Comparison of ENCODE assay signal across 19 cellular contexts in the genomic region with DNA sequence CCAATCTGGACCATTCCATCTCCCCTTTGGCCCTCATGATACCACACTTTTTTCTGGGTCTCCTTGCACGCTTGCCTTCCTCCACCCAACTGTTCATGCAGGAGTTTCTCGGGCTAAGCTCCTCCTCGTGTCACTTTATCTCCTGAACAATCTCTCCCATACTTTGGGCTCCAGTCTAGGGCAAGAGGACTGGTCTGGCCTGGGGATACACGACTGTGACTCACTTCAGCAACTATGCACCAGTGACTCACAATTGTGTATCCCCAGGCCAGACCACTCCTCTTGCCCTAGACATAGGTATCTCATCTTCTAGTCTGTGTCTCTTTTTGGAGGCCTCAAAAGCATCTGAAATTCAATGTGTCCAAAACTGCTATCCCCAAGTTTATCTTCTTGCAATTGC.
DNase-seq lines count a peak whose midpoint lies in the region; ATAC-seq, FAIRE-seq and TF ChIP-seq lines count a peak whose summit lies in the region.
"Had no signal": no experiment of that assay in that cellular context is flagged by ENCODE, and none has a peak within 500 bp of the region (broad histone marks: within the 10 kb centered on the region; RNA-seq: fewer than 3 reads in every experiment).

No MANE protein-coding gene starts in this region.

- H3K4me1 ChIP-seq in keratinocyte (ENCODE audit: control insufficient read depth, extremely low read depth, insufficient read depth, low read length) = peaks cover 39% of the 10 kb centered on the region
- H3K4me1 ChIP-seq: uterus had no signal

- TF ChIP-seq CTCF in brain microvascular endothelial cell (IDR thresholded peaks at IDR 0.05; ENCODE audit: low read depth, low read length, missing control alignments) (no peak), keratinocyte (optimal IDR thresholded peaks at IDR 0.05 in 1 of 3, IDR thresholded peaks at IDR 0.05 in 1 of 3, conservative IDR thresholded peaks at IDR 0.05 in 1 of 3; ENCODE audit: extremely low read depth in 1 of 3, insufficient read depth in 2 of 3, low read length in 3 of 3) (no peak)

- H3K4me3 ChIP-seq in brain microvascular endothelial cell (ENCODE audit: low read depth, low read length) = no peak overlapping the region
- H3K4me3 ChIP-seq in keratinocyte (ENCODE audit: control insufficient read depth in 2 of 3, extremely low read depth in 1 of 3, insufficient read depth in 2 of 3, low read depth in 1 of 3, low read length in 3 of 3) = no peak overlapping the region
- H3K4me3 ChIP-seq: coronary artery, skin epidermis, uterus had no signal

- H3K27me3 ChIP-seq in brain microvascular endothelial cell (replicated peaks) (no peaks in the 10 kb centered on the region), keratinocyte (ENCODE audit: control insufficient read depth, extremely low read depth, insufficient read depth, low read length) (no peaks in the 10 kb centered on the region)
- H3K27me3 ChIP-seq: neutrophil, uterus had no signal

- H3K9me3 ChIP-seq in keratinocyte (ENCODE audit: control insufficient read depth, low read depth, low read length) = no peaks in the 10 kb centered on the region
- H3K9me3 ChIP-seq: neutrophil, uterus had no signal

- peak; percentile 99 for FAIRE-seq in keratinocyte (lab: Jason Lieb, UNC)

- H3K27ac ChIP-seq in brain microvascular endothelial cell = no peak overlapping the region
- H3K27ac ChIP-seq in keratinocyte (ENCODE audit: control insufficient read depth, insufficient read depth, low read length) = peak overlapping the region; percentile 25
- H3K27ac ChIP-seq: coronary artery, neutrophil, skin epidermis, uterus had no signal

- H4K20me1 ChIP-seq in keratinocyte (ENCODE audit: control insufficient read depth, extremely low read depth, insufficient read depth, low read length) = no peaks in the 10 kb centered on the region

- H3K9me1 ChIP-seq in keratinocyte (ENCODE audit: control insufficient read depth, extremely low read depth, insufficient read depth, low read length) = no peaks in the 10 kb centered on the region

- in situ Hi-C loops in brain microvascular endothelial cell (cut with HindIII; ENCODE audit: low pct_ligation_motif_present, low sequenced_read_pairs) = no loop called here

- H3K4me2 ChIP-seq in keratinocyte (ENCODE audit: control insufficient read depth, extremely low read depth, insufficient read depth, low read depth, low read length) = peak overlapping the region; percentile 43

- ATAC-seq in HG03354 (IDR thresholded peaks at IDR 0.05; ENCODE audit: poor library complexity, severe bottlenecking, unreplicated experiment) (no peak), GM18873 (IDR thresholded peaks at IDR 0.05; ENCODE audit: low FRiP score, unreplicated experiment) (no peak)
- ATAC-seq: activated CD4-positive, alpha-beta T cell treated with anti-CD3 and anti-CD28 coated beads for 36 hours; stimulated activated naive CD8-positive, alpha-beta T cell treated with anti-CD3 and anti-CD28 coated beads, Interleukin-15, Interleukin-2, amounts not matched to agents 100 U/mL and 50 U/mL, for 24 hours had no signal

- no peaks in the 10 kb centered on the region for H3K79me2 ChIP-seq in keratinocyte (ENCODE audit: control insufficient read depth, insufficient read depth, low read length)

- H2AFZ ChIP-seq in keratinocyte (ENCODE audit: control insufficient read depth, low read length) = peak overlapping the region; percentile 4

- dilution Hi-C loops in keratinocyte (cut with MboI; ENCODE audit: extremely low pct_ligation_motif_present, low sequenced_read_pairs) = no loop called here

- DNase-seq in AG08395 (ENCODE audit: low spot score) = peak; percentile 43
- peak; percentile 10 for DNase-seq in HS-5 (ENCODE audit: low read depth)
- peak; percentile 86 for DNase-seq in brain microvascular endothelial cell
- peak; percentile 92 for DNase-seq in keratinocyte (ENCODE audit: low read depth, low spot score)
- DNase-seq in HuH-7 (ENCODE audit: low spot score) = no peak
- no peak for DNase-seq in NK-92 treated with Interleukin-12 subunit alpha and Interleukin-12 subunit beta, amount 100 ng/mL, for 24 hours (lab: John Stamatoyannopoulos, UW)
- DNase-seq: activated CD4-positive, alpha-beta T cell treated with anti-CD3 and anti-CD28 coated beads for 36 hours; activated naive CD8-positive, alpha-beta T cell treated with anti-CD3 and anti-CD28 coated beads, Interleukin-2, amount 10 ng/mL, durations not matched to agents 7 days and 5 days; KG1; NCI-H1436; NCI-H524 treated with DMSO at 0.1 percent for 48 hours; stimulated activated naive CD8-positive, alpha-beta T cell treated with anti-CD3 and anti-CD28 coated beads, Interleukin-15, Interleukin-2, amounts not matched to agents 100 U/mL and 50 U/mL, for 24 hours; T-helper 2 cell; uterus had no signal

- H3K9ac ChIP-seq in keratinocyte (ENCODE audit: control insufficient read depth, extremely low read depth, insufficient read depth, low read length) = no peak overlapping the region

- no peaks in the 10 kb centered on the region for H3K36me3 ChIP-seq in brain microvascular endothelial cell (replicated peaks)
- H3K36me3 ChIP-seq in keratinocyte (ENCODE audit: control insufficient read depth in 2 of 2, extremely low read depth in 1 of 2, insufficient read depth in 2 of 2, low read length in 2 of 2) = no peaks in the 10 kb centered on the region
- H3K36me3 ChIP-seq: neutrophil, uterus had no signal

Comparison
In these comparisons a context has a peak if more than half of its experiments do, and no peak if none do; other contexts are left out.
1. DNase-seq: peak in AG08395 (single experiment), HS-5 (single experiment), brain microvascular endothelial cell (single experiment) and keratinocyte (single experiment); none in HuH-7 (single experiment) and NK-92 treated with Interleukin-12 subunit alpha and Interleukin-12 subunit beta, amount 100 ng/mL, for 24 hours (single experiment).